Comparison of ENCODE assay signal across 2 cellular contexts in the genomic region with DNA sequence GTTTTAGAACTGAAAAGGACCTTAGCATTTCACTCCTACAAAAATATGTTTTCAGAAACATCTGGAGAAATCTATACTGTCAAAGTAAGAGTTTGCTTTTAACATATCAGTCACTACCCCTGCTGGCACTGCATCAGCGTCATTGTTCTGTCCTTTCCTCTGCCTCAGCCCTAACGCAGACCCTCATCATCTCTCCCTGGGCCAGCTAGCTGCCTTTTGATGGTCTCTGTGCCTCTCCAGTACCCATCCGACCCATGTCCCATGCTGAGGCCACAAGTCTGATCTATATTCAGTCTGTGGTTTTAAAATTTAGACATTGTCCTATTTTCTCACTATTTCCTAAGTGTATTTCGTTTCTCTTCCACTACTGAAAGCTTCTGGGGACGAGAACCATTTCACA.
TF ChIP-seq lines count a peak whose summit lies in the region.

No MANE protein-coding gene starts in this region.

TF ChIP-seq in IMR-90, 13 proteins besides CTCF, POLR2A, EP300 and RAD21:
- TF ChIP-seq MAFK (IDR thresholded peaks at IDR 0.05; ENCODE audit: low read depth, low read length) (no peak), CEBPB (IDR thresholded peaks at IDR 0.05; ENCODE audit: low read depth, low read length) (no peak), SMC3 (IDR thresholded peaks at IDR 0.05; ENCODE audit: low read depth, low read length) (no peak)
TF ChIP-seq in IMR-90: peak in this region for 0.

TF ChIP-seq in K562, 482 proteins besides CTCF, POLR2A, EP300 and RAD21:
- no peak for TF ChIP-seq ZC3H11A (IDR thresholded peaks at IDR 0.05; ENCODE audit: low read depth, low read length)
- no peak for TF ChIP-seq ZNF12 (CRISPR knock-in tag; IDR thresholded peaks at IDR 0.05)
- TF ChIP-seq, protein P1, sequence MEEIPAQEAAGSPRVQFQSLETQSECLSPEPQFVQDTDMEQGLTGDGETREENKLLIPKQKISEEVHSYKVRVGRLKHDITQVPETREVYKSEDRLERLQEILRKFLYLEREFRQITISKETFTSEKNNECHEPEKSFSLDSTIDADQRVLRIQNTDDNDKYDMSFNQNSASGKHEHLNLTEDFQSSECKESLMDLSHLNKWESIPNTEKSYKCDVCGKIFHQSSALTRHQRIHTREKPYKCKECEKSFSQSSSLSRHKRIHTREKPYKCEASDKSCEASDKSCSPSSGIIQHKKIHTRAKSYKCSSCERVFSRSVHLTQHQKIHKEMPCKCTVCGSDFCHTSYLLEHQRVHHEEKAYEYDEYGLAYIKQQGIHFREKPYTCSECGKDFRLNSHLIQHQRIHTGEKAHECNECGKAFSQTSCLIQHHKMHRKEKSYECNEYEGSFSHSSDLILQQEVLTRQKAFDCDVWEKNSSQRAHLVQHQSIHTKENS (CRISPR knock-in tag; IDR thresholded peaks at IDR 0.05): no peak
- TF ChIP-seq, protein P2, sequence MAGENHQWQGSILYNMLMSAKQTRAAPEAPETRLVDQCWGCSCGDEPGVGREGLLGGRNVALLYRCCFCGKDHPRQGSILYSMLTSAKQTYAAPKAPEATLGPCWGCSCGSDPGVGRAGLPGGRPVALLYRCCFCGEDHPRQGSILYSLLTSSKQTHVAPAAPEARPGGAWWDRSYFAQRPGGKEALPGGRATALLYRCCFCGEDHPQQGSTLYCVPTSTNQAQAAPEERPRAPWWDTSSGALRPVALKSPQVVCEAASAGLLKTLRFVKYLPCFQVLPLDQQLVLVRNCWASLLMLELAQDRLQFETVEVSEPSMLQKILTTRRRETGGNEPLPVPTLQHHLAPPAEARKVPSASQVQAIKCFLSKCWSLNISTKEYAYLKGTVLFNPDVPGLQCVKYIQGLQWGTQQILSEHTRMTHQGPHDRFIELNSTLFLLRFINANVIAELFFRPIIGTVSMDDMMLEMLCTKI (IDR thresholded peaks at IDR 0.05; ENCODE audit: partially characterized antibody): no peak
- no peak for TF ChIP-seq ETV5 (CRISPR knock-in tag; IDR thresholded peaks at IDR 0.05; ENCODE audit: low read depth)
- TF ChIP-seq NCOA6 (IDR thresholded peaks at IDR 0.05): no peak
- TF ChIP-seq, protein P3, sequence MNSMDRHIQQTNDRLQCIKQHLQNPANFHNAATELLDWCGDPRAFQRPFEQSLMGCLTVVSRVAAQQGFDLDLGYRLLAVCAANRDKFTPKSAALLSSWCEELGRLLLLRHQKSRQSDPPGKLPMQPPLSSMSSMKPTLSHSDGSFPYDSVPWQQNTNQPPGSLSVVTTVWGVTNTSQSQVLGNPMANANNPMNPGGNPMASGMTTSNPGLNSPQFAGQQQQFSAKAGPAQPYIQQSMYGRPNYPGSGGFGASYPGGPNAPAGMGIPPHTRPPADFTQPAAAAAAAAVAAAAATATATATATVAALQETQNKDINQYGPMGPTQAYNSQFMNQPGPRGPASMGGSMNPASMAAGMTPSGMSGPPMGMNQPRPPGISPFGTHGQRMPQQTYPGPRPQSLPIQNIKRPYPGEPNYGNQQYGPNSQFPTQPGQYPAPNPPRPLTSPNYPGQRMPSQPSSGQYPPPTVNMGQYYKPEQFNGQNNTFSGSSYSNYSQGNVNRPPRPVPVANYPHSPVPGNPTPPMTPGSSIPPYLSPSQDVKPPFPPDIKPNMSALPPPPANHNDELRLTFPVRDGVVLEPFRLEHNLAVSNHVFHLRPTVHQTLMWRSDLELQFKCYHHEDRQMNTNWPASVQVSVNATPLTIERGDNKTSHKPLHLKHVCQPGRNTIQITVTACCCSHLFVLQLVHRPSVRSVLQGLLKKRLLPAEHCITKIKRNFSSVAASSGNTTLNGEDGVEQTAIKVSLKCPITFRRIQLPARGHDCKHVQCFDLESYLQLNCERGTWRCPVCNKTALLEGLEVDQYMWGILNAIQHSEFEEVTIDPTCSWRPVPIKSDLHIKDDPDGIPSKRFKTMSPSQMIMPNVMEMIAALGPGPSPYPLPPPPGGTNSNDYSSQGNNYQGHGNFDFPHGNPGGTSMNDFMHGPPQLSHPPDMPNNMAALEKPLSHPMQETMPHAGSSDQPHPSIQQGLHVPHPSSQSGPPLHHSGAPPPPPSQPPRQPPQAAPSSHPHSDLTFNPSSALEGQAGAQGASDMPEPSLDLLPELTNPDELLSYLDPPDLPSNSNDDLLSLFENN (IDR thresholded peaks at IDR 0.05; ENCODE audit: low read depth in 2 of 2, low read length in 2 of 2): no peak
- no peak for TF ChIP-seq SMARCA5 (IDR thresholded peaks at IDR 0.05)
- no peak for TF ChIP-seq ARID3A (IDR thresholded peaks at IDR 0.05; ENCODE audit: borderline replicate concordance, low read depth, low read length)
- TF ChIP-seq POLR2AphosphoS2 (IDR thresholded peaks at IDR 0.05; ENCODE audit: low read length): no peak
- TF ChIP-seq DPF2 (IDR thresholded peaks at IDR 0.05): no peak
